In the genomic region with DNA sequence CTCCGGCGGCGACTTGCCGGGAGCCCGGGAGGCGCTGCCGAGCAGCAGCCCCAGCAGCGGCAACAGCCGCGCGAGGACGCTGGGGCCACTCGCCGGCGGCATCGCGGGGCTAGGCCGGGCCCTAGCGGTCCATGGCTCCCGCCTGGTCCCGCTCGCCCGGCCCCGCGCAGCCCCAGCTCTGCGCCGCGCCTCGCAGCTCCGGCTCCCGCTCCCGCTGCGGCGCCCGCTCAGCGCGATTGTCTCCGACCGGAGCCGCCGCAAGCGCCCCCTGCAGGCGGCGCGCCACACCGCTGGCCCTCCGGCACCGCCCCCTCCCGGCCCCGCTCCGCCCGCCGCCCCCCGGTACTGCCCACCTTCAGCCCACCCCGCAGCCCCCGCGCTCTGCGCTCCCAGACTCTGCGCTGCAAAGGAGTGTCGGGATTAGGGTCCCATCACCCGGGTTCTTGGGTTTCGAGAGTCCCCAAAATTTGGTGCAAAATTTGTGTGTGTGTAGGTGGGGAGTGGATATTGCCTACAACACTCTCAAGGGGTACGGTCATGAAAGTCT, we compare ENCODE assay signal across 1 cellular context.
TF ChIP-seq lines count a peak whose summit lies in the region.

Gene FAM171A2, minus strand, starts transcription at position 241 of the 547 bp plus-strand sequence. Its CDS starts 139 bp downstream, at position 102.

TF ChIP-seq in HEK293, 187 proteins besides CTCF, POLR2A, EP300 and RAD21 (continued from another document):
- no peak for TF ChIP-seq ZNF561 (tag by site-specific recombination; IDR thresholded peaks at IDR 0.05; ENCODE audit: borderline replicate concordance)
TF ChIP-seq in HEK293: peak in this region for 11.
